Comparison of ENCODE assay signal across 8 cellular contexts in the genomic region with DNA sequence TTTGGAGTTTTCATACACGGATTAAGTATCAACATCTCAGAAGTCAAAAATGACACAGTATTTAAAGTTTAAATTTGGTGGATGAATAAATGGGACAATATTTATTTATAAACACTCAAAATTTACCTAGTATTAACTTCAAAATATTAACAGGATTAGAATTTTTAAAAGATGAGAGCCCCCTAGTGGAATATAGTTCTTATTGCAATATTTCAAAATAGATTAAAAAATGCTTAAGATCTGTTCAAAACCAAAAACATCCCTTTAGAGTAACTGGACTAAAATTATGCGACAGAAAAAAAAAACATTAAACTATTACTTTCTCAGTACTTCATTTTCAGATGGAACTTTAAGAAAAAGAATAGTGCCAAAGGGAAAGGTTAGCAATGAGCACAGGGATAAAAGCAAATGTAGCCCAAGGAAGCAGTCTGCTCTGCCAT. TPM values are rescaled to one million over a fixed set of nuclear protein-coding genes. Genes with fewer than 3 reads are reported as not detected.
A peak's percentile ranks its signal among the peaks of the same experiment; 100 is the strongest.
DNase-seq lines count a peak whose midpoint lies in the region; ATAC-seq, FAIRE-seq and TF ChIP-seq lines count a peak whose summit lies in the region.

No MANE protein-coding gene starts in this region.

- ATAC-seq in GM21717 (IDR thresholded peaks at IDR 0.05; ENCODE audit: unreplicated experiment), result no peak

- H3K27ac ChIP-seq in neutrophil, result no peak overlapping the region

- H3F3A ChIP-seq in Loucy (ENCODE audit: low read depth), result no peaks in the 10 kb centered on the region

- no peaks in the 10 kb centered on the region for H3K9me3 ChIP-seq in Loucy (ENCODE audit: insufficient read depth, low read depth, low read length)
- no peaks in the 10 kb centered on the region for H3K9me3 ChIP-seq in neutrophil

- TF ChIP-seq POLR2A in GM12892 (IDR thresholded peaks at IDR 0.05; ENCODE audit: low read depth, low read length), result no peak

- H3K4me2 ChIP-seq in Loucy (ENCODE audit: low read depth, low read length, poor library complexity, severe bottlenecking), result no peak overlapping the region

- no peak overlapping the region for H3K9ac ChIP-seq in Loucy (ENCODE audit: low read depth, low read length, poor library complexity, severe bottlenecking)

- H3K4me1 ChIP-seq in Loucy (ENCODE audit: insufficient read depth, low read length, poor library complexity, severe bottlenecking), result no peaks in the 10 kb centered on the region
- H3K4me1 ChIP-seq in neutrophil (ENCODE audit: control insufficient read depth in 1 of 2, insufficient read depth in 1 of 2, low read depth in 1 of 2, low read length in 1 of 2), result no peaks in the 10 kb centered on the region

- no peaks in the 10 kb centered on the region for H4K20me1 ChIP-seq in Loucy (ENCODE audit: insufficient read depth, low read length, poor library complexity, severe bottlenecking)

- H2AFZ ChIP-seq in Loucy (ENCODE audit: low read length), result no peak overlapping the region

- no peaks in the 10 kb centered on the region for H3K9me2 ChIP-seq in Loucy (replicated peaks; ENCODE audit: low read depth, low read length)

- H3K79me2 ChIP-seq in Loucy (ENCODE audit: insufficient read depth, low read length), result no peaks in the 10 kb centered on the region

- H3K4me3 ChIP-seq in Loucy (ENCODE audit: low read length, poor library complexity, severe bottlenecking) (no peak overlapping the region), neutrophil (ENCODE audit: low read depth in 1 of 2, low read length in 1 of 2) (no peak overlapping the region)

- peak; percentile 80 for TF ChIP-seq CTCF in Loucy (conservative IDR thresholded peaks at IDR 0.05; ENCODE audit: low read length)
- peak; percentile 48 for TF ChIP-seq CTCF in neutrophil (IDR thresholded peaks at IDR 0.05)

- peaks cover 41% of the 10 kb centered on the region for H3K36me3 ChIP-seq in Loucy (ENCODE audit: insufficient read depth, low read length)
- peaks cover 67% of the 10 kb centered on the region for H3K36me3 ChIP-seq in neutrophil

- no peak for FAIRE-seq in GM12892 (lab: Jason Lieb, UNC)

- DNase-seq in EL (peak; percentile 8), KG1 (lab: John Stamatoyannopoulos, UW) (no peak), nucleus accumbens (lab: John Stamatoyannopoulos, UW) (no peak), GM12892 (ENCODE audit: insufficient read length) (no peak)
- DNase-seq in central memory CD4-positive, alpha-beta T cell, result peak; percentile 2

- H3K27me3 ChIP-seq in Loucy (ENCODE audit: insufficient read depth, low read length, poor library complexity, severe bottlenecking), result no peaks in the 10 kb centered on the region
- no peaks in the 10 kb centered on the region for H3K27me3 ChIP-seq in neutrophil

RNA-seq across cellular contexts. Expression of a gene that starts 56.6 kb away (rescaled TPM):
- 70.1 TPM for polyA plus RNA-seq in GM12892 (2012; ENCODE audit: missing spikeins)

Comparison
In these comparisons a context has a peak if more than half of its experiments do, and no peak if none do; other contexts are left out.
1. DNase-seq: peak in EL (single experiment) and central memory CD4-positive, alpha-beta T cell (single experiment); none in KG1 (single experiment), nucleus accumbens (0 of 56) and GM12892 (single experiment).